ENCODE assay signal across 22 cellular contexts in genomic region chr2:181290182-181290581, GRCh38.
DNase-seq lines count a peak whose midpoint lies in the region; ATAC-seq lines count a peak whose summit lies in the region.
"Had no signal": no experiment of that assay in that cellular context is flagged by ENCODE, and none has a peak within 500 bp of the region (broad histone marks: within the 10 kb centered on the region; RNA-seq: fewer than 3 reads in every experiment).

No MANE protein-coding gene starts in this region.

- H3K27me3 Mint-ChIP-seq in activated CD8-positive, alpha-beta T cell treated with anti-CD3 and anti-CD28 coated beads, Interleukin-2, amount 10 ng/mL, durations not matched to agents 7 days and 5 days (ENCODE audit: low read depth): no peaks in the 10 kb centered on the region

- DNase-seq in activated naive CD4-positive, alpha-beta T cell treated with anti-CD3 and anti-CD28 coated beads, Interleukin-2, amount 50 U/mL, for 72 hours (ENCODE audit: low spot score in 2 of 2): no peak
- no peak for DNase-seq in activated naive CD4-positive, alpha-beta T cell treated with Interleukin-2 at 50 U/mL for 16 hours
- no peak for DNase-seq in activated CD8-positive, alpha-beta T cell treated with anti-CD3 and anti-CD28 coated beads, Interleukin-2, amount 10 ng/mL, durations not matched to agents 7 days and 5 days
- DNase-seq in stimulated activated effector memory CD8-positive, alpha-beta T cell treated with anti-CD3 and anti-CD28 coated beads, Interleukin-12 subunit alpha, Interleukin-12 subunit beta, amount 100 ng/mL, for 72 hours (ENCODE audit: low spot score in 2 of 2): no peak
- no peak for DNase-seq in NCI-H774 (lab: John Stamatoyannopoulos, UW)
- DNase-seq: ACHN; BE2C; C1 segment of cervical spinal cord; CD4-positive, CD25-positive, alpha-beta regulatory T cell; CD8-positive, alpha-beta memory T cell; COR-L47; DMS 273 treated with DMSO at 0.1 percent for 48 hours; DMS53; DND-41; EL; GOT3; H7; IMR-90 had no signal

- POLR2A ChIA-PET in activated CD8-positive, alpha-beta T cell treated with anti-CD3 and anti-CD28 coated beads, Interleukin-2, amount 10 ng/mL, durations not matched to agents 7 days and 5 days (lab: Charles Lee): interaction anchor here (0.5 to 1.4 kb wide), 2 partner anchors 85 to 167 kb away, joined by 3 to 6 read pairs; partner anchors contain the start of gene ITGA4

- ATAC-seq in activated naive CD4-positive, alpha-beta T cell treated with anti-CD3 and anti-CD28 coated beads, Interleukin-2, amount 50 U/mL, for 72 hours: peak; percentile 67 to 73
- peak; percentile 31 for ATAC-seq in activated CD8-positive, alpha-beta T cell treated with anti-CD3 and anti-CD28 coated beads, Interleukin-2, amount 10 ng/mL, durations not matched to agents 7 days and 5 days
- peak; percentile 32 for ATAC-seq in stimulated activated effector memory CD8-positive, alpha-beta T cell treated with anti-CD3 and anti-CD28 coated beads, Interleukin-12 subunit alpha, Interleukin-12 subunit beta, amount 100 ng/mL, for 72 hours
- ATAC-seq in GM21528 (IDR thresholded peaks at IDR 0.05; ENCODE audit: low FRiP score, unreplicated experiment) (no peak), HG03039 (IDR thresholded peaks at IDR 0.05; ENCODE audit: unreplicated experiment) (no peak)
- ATAC-seq: GM12878, K562 had no signal

- no peak overlapping the region for H3K4me3 Mint-ChIP-seq in activated CD8-positive, alpha-beta T cell treated with anti-CD3 and anti-CD28 coated beads, Interleukin-2, amount 10 ng/mL, durations not matched to agents 7 days and 5 days
- no peak overlapping the region for H3K4me3 Mint-ChIP-seq in stimulated activated effector memory CD8-positive, alpha-beta T cell treated with anti-CD3 and anti-CD28 coated beads, Interleukin-12 subunit alpha, Interleukin-12 subunit beta, amount 100 ng/mL, for 72 hours
- H3K4me3 Mint-ChIP-seq: CD4-positive, CD25-positive, alpha-beta regulatory T cell; CD8-positive, alpha-beta memory T cell had no signal

- H3K4me1 Mint-ChIP-seq in activated CD8-positive, alpha-beta T cell treated with anti-CD3 and anti-CD28 coated beads, Interleukin-2, amount 10 ng/mL, durations not matched to agents 7 days and 5 days (ENCODE audit: low read depth): peaks cover 7% of the 10 kb centered on the region
- H3K4me1 Mint-ChIP-seq in stimulated activated effector memory CD8-positive, alpha-beta T cell treated with anti-CD3 and anti-CD28 coated beads, Interleukin-12 subunit alpha, Interleukin-12 subunit beta, amount 100 ng/mL, for 72 hours: no peaks in the 10 kb centered on the region

- H3K9me3 Mint-ChIP-seq in activated naive CD4-positive, alpha-beta T cell treated with anti-CD3 and anti-CD28 coated beads, Interleukin-2, amount 50 U/mL, for 72 hours: peaks cover 0 to 8% of the 10 kb centered on the region in 2 donors
- H3K9me3 Mint-ChIP-seq in activated CD8-positive, alpha-beta T cell treated with anti-CD3 and anti-CD28 coated beads, Interleukin-2, amount 10 ng/mL, durations not matched to agents 7 days and 5 days (ENCODE audit: insufficient read depth): peaks cover 30% of the 10 kb centered on the region
- H3K9me3 Mint-ChIP-seq in stimulated activated effector memory CD8-positive, alpha-beta T cell treated with anti-CD3 and anti-CD28 coated beads, Interleukin-12 subunit alpha, Interleukin-12 subunit beta, amount 100 ng/mL, for 72 hours: peaks cover 8% of the 10 kb centered on the region

- H3K27ac Mint-ChIP-seq in activated naive CD4-positive, alpha-beta T cell treated with anti-CD3 and anti-CD28 coated beads, Interleukin-2, amount 50 U/mL, for 72 hours: no peak overlapping the region
- H3K27ac Mint-ChIP-seq in activated CD8-positive, alpha-beta T cell treated with anti-CD3 and anti-CD28 coated beads, Interleukin-2, amount 10 ng/mL, durations not matched to agents 7 days and 5 days: no peak overlapping the region
- no peak overlapping the region for H3K27ac Mint-ChIP-seq in stimulated activated effector memory CD8-positive, alpha-beta T cell treated with anti-CD3 and anti-CD28 coated beads, Interleukin-12 subunit alpha, Interleukin-12 subunit beta, amount 100 ng/mL, for 72 hours
- H3K27ac Mint-ChIP-seq: CD4-positive, CD25-positive, alpha-beta regulatory T cell had no signal

- H3K36me3 Mint-ChIP-seq in activated naive CD4-positive, alpha-beta T cell treated with anti-CD3 and anti-CD28 coated beads, Interleukin-2, amount 50 U/mL, for 72 hours: peaks cover 1 to 11% of the 10 kb centered on the region in 2 donors
- H3K36me3 Mint-ChIP-seq in activated CD8-positive, alpha-beta T cell treated with anti-CD3 and anti-CD28 coated beads, Interleukin-2, amount 10 ng/mL, durations not matched to agents 7 days and 5 days (ENCODE audit: low read depth): peaks cover 36% of the 10 kb centered on the region
- H3K36me3 Mint-ChIP-seq in stimulated activated effector memory CD8-positive, alpha-beta T cell treated with anti-CD3 and anti-CD28 coated beads, Interleukin-12 subunit alpha, Interleukin-12 subunit beta, amount 100 ng/mL, for 72 hours: no peaks in the 10 kb centered on the region

- CTCF ChIA-PET in activated CD8-positive, alpha-beta T cell treated with anti-CD3 and anti-CD28 coated beads, Interleukin-2, amount 10 ng/mL, durations not matched to agents 7 days and 5 days (lab: Charles Lee): interaction anchor here (1.0 to 2.5 kb wide), 2 partner anchors 167 to 176 kb away, joined by 3 to 10 read pairs; partner anchors contain the start of gene ITGA4

Comparison
In these comparisons a context has a peak if more than half of its experiments do, and no peak if none do; other contexts are left out.
1. ATAC-seq: peak in activated naive CD4-positive, alpha-beta T cell treated with anti-CD3 and anti-CD28 coated beads, Interleukin-2, amount 50 U/mL, for 72 hours (2 of 2), activated CD8-positive, alpha-beta T cell treated with anti-CD3 and anti-CD28 coated beads, Interleukin-2, amount 10 ng/mL, durations not matched to agents 7 days and 5 days (single experiment) and stimulated activated effector memory CD8-positive, alpha-beta T cell treated with anti-CD3 and anti-CD28 coated beads, Interleukin-12 subunit alpha, Interleukin-12 subunit beta, amount 100 ng/mL, for 72 hours (single experiment); none in GM21528 (single experiment) and HG03039 (single experiment).